In the genomic region with DNA sequence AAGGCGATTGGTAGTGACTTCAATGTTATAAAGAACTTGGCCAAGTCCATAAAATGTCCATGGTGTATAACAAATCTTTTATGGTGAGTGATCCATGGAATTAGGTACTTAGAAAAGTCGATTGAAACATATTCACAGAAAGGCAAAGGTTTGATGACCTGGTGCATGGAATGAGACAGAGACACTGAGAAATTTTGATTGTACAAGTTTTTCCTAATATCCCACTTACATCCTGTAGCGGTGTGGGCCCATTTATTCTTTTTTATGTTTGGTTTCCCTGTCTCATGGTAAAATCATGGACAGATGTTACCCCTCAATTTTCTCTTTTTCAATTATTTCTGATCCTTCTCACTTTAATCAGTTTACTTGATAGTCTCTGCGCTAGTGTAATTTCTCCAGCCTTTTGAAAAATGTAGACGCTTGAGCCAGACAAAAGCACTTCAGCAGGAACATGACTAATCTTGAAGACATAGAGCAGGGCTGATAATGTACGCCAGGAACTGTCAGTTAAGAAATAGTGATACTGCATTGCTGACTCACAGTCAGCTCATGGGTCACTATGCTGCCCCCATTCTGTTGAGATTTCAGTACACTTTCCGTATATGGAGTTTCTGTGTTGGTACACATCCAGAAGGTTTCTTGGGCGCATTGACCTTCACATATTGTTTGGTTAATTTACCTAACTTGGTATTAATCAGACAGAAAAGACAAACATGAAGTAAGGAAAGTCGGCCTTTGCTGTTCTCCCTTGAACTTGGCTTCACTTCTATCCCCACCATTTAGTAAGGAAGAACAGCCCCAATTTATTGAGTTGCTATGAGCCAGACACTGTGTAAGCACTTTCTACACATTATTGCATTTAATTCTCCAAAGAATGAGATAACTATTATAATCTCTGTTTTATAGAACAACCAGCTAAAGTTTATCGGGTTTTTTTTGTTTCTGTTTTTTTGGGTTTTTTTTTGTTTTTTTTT, we compare ENCODE assay signal across 14 cellular contexts.
DNase-seq lines count a peak whose midpoint lies in the region; ATAC-seq, FAIRE-seq and TF ChIP-seq lines count a peak whose summit lies in the region.
"Had no signal": no experiment of that assay in that cellular context is flagged by ENCODE, and none has a peak within 500 bp of the region (broad histone marks: within the 10 kb centered on the region; RNA-seq: fewer than 3 reads in every experiment).

No MANE protein-coding gene starts in this region.

- DNase-seq in MCF 10A (ENCODE audit: unreplicated experiment) = peak; percentile 81
- DNase-seq in breast epithelium (ENCODE audit: low spot score in 2 of 2) = no peak
- peak; percentile 69 for DNase-seq in islet precursor cell
- DNase-seq in urothelium cell line (ENCODE audit: low spot score) = peak; percentile 69
- no peak for DNase-seq in H7
- no peak for DNase-seq in stimulated activated naive CD8-positive, alpha-beta T cell treated with anti-CD3 and anti-CD28 coated beads, Interleukin-15, amount 100 ng/mL, for 72 hours
- DNase-seq: AML-193, NCI-H510A, T1000 had no signal

- H3K27ac Mint-ChIP-seq in MCF 10A (ENCODE audit: low read depth, unreplicated experiment) = no peak overlapping the region
- no peak overlapping the region for H3K27ac Mint-ChIP-seq in stimulated activated naive CD8-positive, alpha-beta T cell treated with anti-CD3 and anti-CD28 coated beads, Interleukin-15, amount 100 ng/mL, for 72 hours
- H3K27ac Mint-ChIP-seq: activated T-helper 2 cell treated with anti-CD3 and anti-CD28 coated beads, Interferon-gamma antibody, Interleukin-2, Interleukin-4, amounts not matched to agents 10 μg/mL and 5 μg/mL and 100 μg/mL, durations not matched to agents 14 hours and 24 hours and 36 hours had no signal

- H3K27ac ChIP-seq in breast epithelium = no peak overlapping the region

- H3K4me3 Mint-ChIP-seq in MCF 10A (ENCODE audit: unreplicated experiment) = no peak overlapping the region
- no peak overlapping the region for H3K4me3 Mint-ChIP-seq in stimulated activated naive CD8-positive, alpha-beta T cell treated with anti-CD3 and anti-CD28 coated beads, Interleukin-15, amount 100 ng/mL, for 72 hours

- no peak for TF ChIP-seq POLR2A in breast epithelium (IDR thresholded peaks at IDR 0.05)

- BruUV-seq in MCF 10A (replicated peaks; lab: Mats Ljungman, UMichigan) = no TSS peak

- no peaks in the 10 kb centered on the region for H3K27me3 Mint-ChIP-seq in MCF 10A (ENCODE audit: insufficient read depth, unreplicated experiment)
- H3K27me3 Mint-ChIP-seq in stimulated activated naive CD8-positive, alpha-beta T cell treated with anti-CD3 and anti-CD28 coated beads, Interleukin-15, amount 100 ng/mL, for 72 hours = no peaks in the 10 kb centered on the region

- ATAC-seq in GM21526 (IDR thresholded peaks at IDR 0.05; ENCODE audit: low FRiP score, unreplicated experiment) = no peak
- no peak for ATAC-seq in stimulated activated naive CD8-positive, alpha-beta T cell treated with anti-CD3 and anti-CD28 coated beads, Interleukin-15, amount 100 ng/mL, for 72 hours
- ATAC-seq: HCT116 had no signal

- intact Hi-C loops in MCF 10A (cut with micrococcal nuclease) = no loop called here
- intact Hi-C loops in breast epithelium (cut with DNase I; ENCODE audit: low total_unique reads) = no loop called here

- FAIRE-seq in urothelium cell line (lab: Jason Lieb, UNC) = peak; percentile 37
- FAIRE-seq: GM18507 had no signal

- H3K27me3 ChIP-seq in breast epithelium = no peaks in the 10 kb centered on the region
- no peaks in the 10 kb centered on the region for H3K27me3 ChIP-seq in H7 (ENCODE audit: control insufficient read depth, insufficient read depth, low read length)

- no peaks in the 10 kb centered on the region for H3K36me3 Mint-ChIP-seq in MCF 10A (ENCODE audit: insufficient read depth, unreplicated experiment)

- no peaks in the 10 kb centered on the region for H3K9me3 ChIP-seq in breast epithelium

- H3K36me3 ChIP-seq in breast epithelium (no peaks in the 10 kb centered on the region), H7 (replicated peaks; ENCODE audit: control insufficient read depth, insufficient read depth, low read length) (no peaks in the 10 kb centered on the region)

- peaks cover 3% of the 10 kb centered on the region for H3K9me3 Mint-ChIP-seq in MCF 10A (ENCODE audit: unreplicated experiment)
- H3K9me3 Mint-ChIP-seq in stimulated activated naive CD8-positive, alpha-beta T cell treated with anti-CD3 and anti-CD28 coated beads, Interleukin-15, amount 100 ng/mL, for 72 hours = peaks cover 0 to 8% of the 10 kb centered on the region in 2 donors

- CTCF ChIA-PET in MCF 10A (lab: Yijun Ruan, JAX) = interaction anchor here (0.6 kb wide), 1 partner anchor 405 kb away, joined by 4 read pairs; no protein-coding TSS in a partner anchor

- H3K4me1 ChIP-seq in breast epithelium = no peaks in the 10 kb centered on the region

- H3K4me3 ChIP-seq in breast epithelium (no peak overlapping the region), WI38 (ENCODE audit: low read depth, low read length) (no peak overlapping the region), H7 (ENCODE audit: insufficient read depth, low read depth, low read length) (no peak overlapping the region)

- TF ChIP-seq CTCF in MCF 10A (IDR thresholded peaks at IDR 0.05; ENCODE audit: unreplicated experiment) (no peak), breast epithelium (IDR thresholded peaks at IDR 0.05) (no peak), WI38 (IDR thresholded peaks at IDR 0.05; ENCODE audit: low read depth, low read length) (0 out of 2 replicates have a peak, but pooled peaks have one; percentile 6)

- peaks cover 11% of the 10 kb centered on the region for H3K4me1 Mint-ChIP-seq in MCF 10A (ENCODE audit: insufficient read depth, unreplicated experiment)
- no peaks in the 10 kb centered on the region for H3K4me1 Mint-ChIP-seq in stimulated activated naive CD8-positive, alpha-beta T cell treated with anti-CD3 and anti-CD28 coated beads, Interleukin-15, amount 100 ng/mL, for 72 hours

- POLR2A ChIA-PET in MCF 10A (lab: Yijun Ruan, JAX) = interaction anchor here (0.6 kb wide), 1 partner anchor 1523 kb away, joined by 3 read pairs; no protein-coding TSS in a partner anchor

Comparison
In these comparisons a context has a peak if more than half of its experiments do, and no peak if none do; other contexts are left out.
1. DNase-seq: peak in MCF 10A (single experiment), islet precursor cell (single experiment) and urothelium cell line (single experiment); none in breast epithelium (0 of 2), H7 (single experiment) and stimulated activated naive CD8-positive, alpha-beta T cell treated with anti-CD3 and anti-CD28 coated beads, Interleukin-15, amount 100 ng/mL, for 72 hours (0 of 2).